In genomic region chr2:240918258-240919091, GRCh38 we compare ENCODE assay signal across 1 cellular context.
TF ChIP-seq lines count a peak whose summit lies in the region.

No MANE protein-coding gene starts in this region.

TF ChIP-seq in HepG2, 621 proteins besides CTCF, POLR2A, EP300 and RAD21:
- no peak for TF ChIP-seq ZNF713 (CRISPR knock-in tag; IDR thresholded peaks at IDR 0.05)
- no peak for TF ChIP-seq ZNF101 (CRISPR knock-in tag; IDR thresholded peaks at IDR 0.05; ENCODE audit: borderline replicate concordance, low read depth)
- TF ChIP-seq MBD4 (IDR thresholded peaks at IDR 0.05; ENCODE audit: borderline replicate concordance, low read length), result no peak
- no peak for TF ChIP-seq ZNF264 (CRISPR knock-in tag; IDR thresholded peaks at IDR 0.05)
- TF ChIP-seq ISL2 (CRISPR knock-in tag; IDR thresholded peaks at IDR 0.05), result no peak
- TF ChIP-seq ZNF510 (CRISPR knock-in tag; IDR thresholded peaks at IDR 0.05; ENCODE audit: low read depth), result no peak
